11 cellular contexts compared by ENCODE assay signal in the genomic region with DNA sequence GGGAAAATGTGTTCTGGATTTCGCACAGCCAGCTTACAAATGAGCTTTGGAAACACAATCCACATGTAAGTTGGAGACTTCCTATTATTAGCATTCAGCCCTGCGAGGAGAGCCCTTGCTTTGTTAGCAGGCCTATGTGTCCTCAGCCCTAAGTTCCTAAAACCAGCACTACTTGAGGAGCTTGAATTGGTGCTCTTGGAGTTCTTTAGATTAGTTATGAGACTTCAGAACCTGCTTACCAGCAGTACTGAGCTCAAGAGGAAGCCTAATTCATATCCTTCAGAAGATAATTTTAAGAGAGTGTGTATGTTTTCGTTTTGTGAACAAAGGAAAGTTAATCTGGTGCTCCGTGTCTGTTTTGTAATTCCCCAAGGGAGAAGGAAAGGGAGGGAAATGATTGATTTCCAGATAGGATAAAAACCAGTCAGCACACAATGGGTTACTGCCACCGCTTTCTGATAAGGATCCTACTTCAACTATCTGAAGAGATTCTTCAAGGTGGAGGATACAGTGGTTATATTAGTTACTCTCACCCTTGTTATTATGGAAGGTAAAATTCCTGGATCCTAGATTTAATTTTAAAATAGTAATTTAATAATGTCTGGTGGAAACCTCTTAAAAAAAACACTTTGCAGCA. TPM values are rescaled to one million over a fixed set of nuclear protein-coding genes. Genes with fewer than 3 reads are reported as not detected.
DNase-seq lines count a peak whose midpoint lies in the region; ATAC-seq, FAIRE-seq and TF ChIP-seq lines count a peak whose summit lies in the region.
"Had no signal": no experiment of that assay in that cellular context is flagged by ENCODE, and none has a peak within 500 bp of the region (broad histone marks: within the 10 kb centered on the region; RNA-seq: fewer than 3 reads in every experiment).

No MANE protein-coding gene starts in this region.

- no peak for DNase-seq in T-helper 2 cell treated with Interferon-gamma antibody and Interleukin-4, amounts not matched to agents 5 μg/mL and 100 μg/mL, for 36 hours (ENCODE audit: low spot score)
- no peak for DNase-seq in T-helper 2 cell
- no peak for DNase-seq in activated naive CD8-positive, alpha-beta T cell treated with anti-CD3 and anti-CD28 coated beads, Interleukin-2, amount 50 U/mL, for 24 hours
- DNase-seq in lung (ENCODE audit: low spot score): no peak
- no peak for DNase-seq in suprapubic skin (ENCODE audit: low spot score in 2 of 2)
- DNase-seq in AG08396 (ENCODE audit: low spot score): no peak
- no peak for DNase-seq in GM10266 (ENCODE audit: extremely low spot score)
- no peak for DNase-seq in HTR-8/SVneo (ENCODE audit: insufficient read length, low spot score)

- H3K4me1 ChIP-seq in lung (ENCODE audit: control insufficient read depth in 2 of 2, insufficient read depth in 2 of 2, low read length in 2 of 2): peaks cover 11 to 45% of the 10 kb centered on the region in 2 donors
- H3K4me1 ChIP-seq in suprapubic skin: peaks cover 73% of the 10 kb centered on the region

- no peaks in the 10 kb centered on the region for H3K9me3 Mint-ChIP-seq in T-helper 2 cell treated with Interferon-gamma antibody and Interleukin-4, amounts not matched to agents 5 μg/mL and 100 μg/mL, for 36 hours
- no peaks in the 10 kb centered on the region for H3K9me3 Mint-ChIP-seq in activated naive CD8-positive, alpha-beta T cell treated with anti-CD3 and anti-CD28 coated beads, Interleukin-2, amount 50 U/mL, for 24 hours

- TF ChIP-seq POLR2A in suprapubic skin (IDR thresholded peaks at IDR 0.05): no peak

- H3K4me1 Mint-ChIP-seq in T-helper 2 cell treated with Interferon-gamma antibody and Interleukin-4, amounts not matched to agents 5 μg/mL and 100 μg/mL, for 36 hours (ENCODE audit: low read depth): peaks cover 69% of the 10 kb centered on the region
- peaks cover 81% of the 10 kb centered on the region for H3K4me1 Mint-ChIP-seq in activated naive CD8-positive, alpha-beta T cell treated with anti-CD3 and anti-CD28 coated beads, Interleukin-2, amount 50 U/mL, for 24 hours

- TF ChIP-seq EP300 in suprapubic skin (IDR thresholded peaks at IDR 0.05): no peak

- H3K36me3 ChIP-seq in lung (ENCODE audit: control insufficient read depth in 2 of 2, insufficient read depth in 2 of 2, low read length in 2 of 2) (no peaks in the 10 kb centered on the region), suprapubic skin (no peaks in the 10 kb centered on the region)

- no peak for TF ChIP-seq CTCF in lung (IDR thresholded peaks at IDR 0.05; ENCODE audit: control extremely low read depth, extremely low read depth)
- no peak for TF ChIP-seq CTCF in suprapubic skin (IDR thresholded peaks at IDR 0.05)
- TF ChIP-seq CTCF in GM10266 (IDR thresholded peaks at IDR 0.05; ENCODE audit: control insufficient read depth, insufficient read depth, low read depth, missing control alignments): no peak

- H3K36me3 Mint-ChIP-seq in T-helper 2 cell treated with Interferon-gamma antibody and Interleukin-4, amounts not matched to agents 5 μg/mL and 100 μg/mL, for 36 hours (ENCODE audit: low read depth): peaks cover 4% of the 10 kb centered on the region
- peaks cover 2% of the 10 kb centered on the region for H3K36me3 Mint-ChIP-seq in activated naive CD8-positive, alpha-beta T cell treated with anti-CD3 and anti-CD28 coated beads, Interleukin-2, amount 50 U/mL, for 24 hours (ENCODE audit: low read depth)

- no peak overlapping the region for H3K4me3 ChIP-seq in lung
- no peak overlapping the region for H3K4me3 ChIP-seq in suprapubic skin

- no peak for FAIRE-seq in HTR-8/SVneo (lab: Jason Lieb, UNC)
- FAIRE-seq: A204.1, endometrium, H1 had no signal

- peak overlapping the region; percentile 6 for H3K4me3 Mint-ChIP-seq in T-helper 2 cell treated with Interferon-gamma antibody and Interleukin-4, amounts not matched to agents 5 μg/mL and 100 μg/mL, for 36 hours
- peak overlapping the region; percentile 9 for H3K4me3 Mint-ChIP-seq in activated naive CD8-positive, alpha-beta T cell treated with anti-CD3 and anti-CD28 coated beads, Interleukin-2, amount 50 U/mL, for 24 hours

- no peaks in the 10 kb centered on the region for H3K27me3 Mint-ChIP-seq in T-helper 2 cell treated with Interferon-gamma antibody and Interleukin-4, amounts not matched to agents 5 μg/mL and 100 μg/mL, for 36 hours (ENCODE audit: low read depth)
- H3K27me3 Mint-ChIP-seq in activated naive CD8-positive, alpha-beta T cell treated with anti-CD3 and anti-CD28 coated beads, Interleukin-2, amount 50 U/mL, for 24 hours: no peaks in the 10 kb centered on the region

- no peak for ATAC-seq in activated naive CD8-positive, alpha-beta T cell treated with anti-CD3 and anti-CD28 coated beads, Interleukin-2, amount 50 U/mL, for 24 hours
- ATAC-seq in lung (ENCODE audit: insufficient read depth, low FRiP score): no peak

- no peaks in the 10 kb centered on the region for H3K27me3 ChIP-seq in lung (ENCODE audit: control insufficient read depth, insufficient read depth)
- no peaks in the 10 kb centered on the region for H3K27me3 ChIP-seq in suprapubic skin

- no peaks in the 10 kb centered on the region for H3K9me3 ChIP-seq in lung (ENCODE audit: control insufficient read depth in 2 of 2, insufficient read depth in 1 of 2, low read length in 1 of 2)
- no peaks in the 10 kb centered on the region for H3K9me3 ChIP-seq in suprapubic skin

- 33 to 45% methylated on average over 5 of the region's 5 CpGs for WGBS in lung, 2 donors
- 41% methylated on average over 5 of the region's 5 CpGs for WGBS in suprapubic skin

- H3K27ac ChIP-seq in lung (ENCODE audit: low read depth in 1 of 2, low read length in 1 of 2) (peak overlapping the region; percentile 46 to 83), suprapubic skin (peak overlapping the region; percentile 82)

- H3K27ac Mint-ChIP-seq in T-helper 2 cell treated with Interferon-gamma antibody and Interleukin-4, amounts not matched to agents 5 μg/mL and 100 μg/mL, for 36 hours: peak overlapping the region; percentile 27
- peak overlapping the region; percentile 51 for H3K27ac Mint-ChIP-seq in activated naive CD8-positive, alpha-beta T cell treated with anti-CD3 and anti-CD28 coated beads, Interleukin-2, amount 50 U/mL, for 24 hours

RNA-seq across cellular contexts. Expression of gene PIK3R1, which starts 35.2 kb away (rescaled TPM):
- total RNA-seq in lung: 100 to 1,000 TPM; 128 to 222 TPM
- polyA plus RNA-seq in lung: 10 to 100 TPM in 1 of 2 donors, 1 to 10 TPM in 1; 6.8 to 21.3 TPM
- total RNA-seq in suprapubic skin: 100 to 1,000 TPM in 3 of 4 donors, 10 to 100 TPM in 1; 96.5 to 257 (median 181) TPM
